ENCODE assay signal across 24 cellular contexts in genomic region chr2:42031783-42032620, GRCh38. TPM values are rescaled to one million over a fixed set of nuclear protein-coding genes. Genes with fewer than 3 reads are reported as not detected.
DNase-seq lines count a peak whose midpoint lies in the region; ATAC-seq, FAIRE-seq and TF ChIP-seq lines count a peak whose summit lies in the region.
"Had no signal": no experiment of that assay in that cellular context is flagged by ENCODE, and none has a peak within 500 bp of the region (broad histone marks: within the 10 kb centered on the region; RNA-seq: fewer than 3 reads in every experiment).

No MANE protein-coding gene starts in this region.

- DNase-seq in left ventricle myocardium superior = no peak
- DNase-seq in Right ventricle myocardium superior = no peak
- DNase-seq in urothelium cell line (ENCODE audit: low spot score) = no peak
- DNase-seq in NCI-H774 (lab: John Stamatoyannopoulos, UW) = no peak
- no peak for DNase-seq in foreskin melanocyte
- DNase-seq: activated naive CD4-positive, alpha-beta T cell treated with anti-CD3 and anti-CD28 coated beads, Interleukin-2, amount 50 U/mL, for 16 hours; AML-193; amygdala; cortex of kidney; DMS53; MM.1S; NCI-H1417 treated with DMSO at 0.1 percent for 48 hours; NCI-H510A treated with DMSO at 0.1 percent for 48 hours; NK-92 treated with Interleukin-12 subunit alpha and Interleukin-12 subunit beta, amount 100 ng/mL, for 24 hours; stimulated activated CD4-positive, alpha-beta T cell treated with anti-CD3 and anti-CD28 coated beads, Interleukin-15, amount 100 ng/mL, for 24 hours; stomach had no signal

- H3K4me3 ChIP-seq in iPS-18a (ENCODE audit: low read length) = peak overlapping the region; percentile 8
- H3K4me3 ChIP-seq: cardiac muscle cell, right atrium auricular region, stomach, tibial nerve had no signal

- H3K36me3 Mint-ChIP-seq in nephron (ENCODE audit: low read depth) = peaks cover 4% of the 10 kb centered on the region

- no peaks in the 10 kb centered on the region for H3K36me3 ChIP-seq in iPS-18a (ENCODE audit: control insufficient read depth, low read depth, low read length)
- H3K36me3 ChIP-seq: cardiac muscle cell, right atrium auricular region, stomach, tibial nerve had no signal

- H3K9me3 Mint-ChIP-seq in nephron = no peaks in the 10 kb centered on the region

- intact Hi-C loops in left ventricle myocardium superior (cut with micrococcal nuclease) = no loop called here
- intact Hi-C loops in Right ventricle myocardium superior (cut with DNase I) = no loop called here

- peaks cover 5% of the 10 kb centered on the region for H3K27me3 Mint-ChIP-seq in nephron (ENCODE audit: low read depth)

- peak overlapping the region; percentile 78 to 97 (median 87) for H3K27ac Mint-ChIP-seq in nephron

- H3K4me3 Mint-ChIP-seq in nephron = no peak overlapping the region

- peaks cover 19% of the 10 kb centered on the region for H3K27me3 ChIP-seq in iPS-18a (ENCODE audit: control insufficient read depth, insufficient read depth, low read length)
- H3K27me3 ChIP-seq: cardiac muscle cell, right atrium auricular region, stomach, tibial nerve had no signal

- H3K27ac ChIP-seq in iPS-18a (ENCODE audit: low read length) = no peak overlapping the region
- H3K27ac ChIP-seq: cardiac muscle cell, right atrium auricular region, stomach, tibial nerve had no signal

- no peak for TF ChIP-seq CTCF in nephron (IDR thresholded peaks at IDR 0.05; ENCODE audit: unreplicated experiment in 3 of 3)

- peaks cover 65% of the 10 kb centered on the region for H3K4me1 Mint-ChIP-seq in nephron

- H3K9ac ChIP-seq in iPS-18a (ENCODE audit: low read length) = no peak overlapping the region

- FAIRE-seq in urothelium cell line (lab: Jason Lieb, UNC) = peak; percentile 63
- FAIRE-seq: G401.6, keratinocyte had no signal

- no peaks in the 10 kb centered on the region for H3K9me3 ChIP-seq in iPS-18a (ENCODE audit: control insufficient read depth, low read depth, low read length)
- H3K9me3 ChIP-seq: right atrium auricular region, stomach, tibial nerve had no signal

- H3K4me1 ChIP-seq in iPS-18a (ENCODE audit: control insufficient read depth, low read depth, low read length) = peaks cover 43% of the 10 kb centered on the region

- peak; percentile 16 for ATAC-seq in left ventricle myocardium superior
- no peak for ATAC-seq in Right ventricle myocardium superior (ENCODE audit: poor library complexity)
- ATAC-seq in GM19351 (IDR thresholded peaks at IDR 0.05; ENCODE audit: unreplicated experiment) = no peak

RNA-seq across cellular contexts. Expression of gene PKDCC, which starts 15.8 kb away (rescaled TPM):
- total RNA-seq in left ventricle myocardium superior (77.1 TPM), Right ventricle myocardium superior (120 TPM)
